Comparison of ENCODE assay signal across 8 cellular contexts in the genomic region with DNA sequence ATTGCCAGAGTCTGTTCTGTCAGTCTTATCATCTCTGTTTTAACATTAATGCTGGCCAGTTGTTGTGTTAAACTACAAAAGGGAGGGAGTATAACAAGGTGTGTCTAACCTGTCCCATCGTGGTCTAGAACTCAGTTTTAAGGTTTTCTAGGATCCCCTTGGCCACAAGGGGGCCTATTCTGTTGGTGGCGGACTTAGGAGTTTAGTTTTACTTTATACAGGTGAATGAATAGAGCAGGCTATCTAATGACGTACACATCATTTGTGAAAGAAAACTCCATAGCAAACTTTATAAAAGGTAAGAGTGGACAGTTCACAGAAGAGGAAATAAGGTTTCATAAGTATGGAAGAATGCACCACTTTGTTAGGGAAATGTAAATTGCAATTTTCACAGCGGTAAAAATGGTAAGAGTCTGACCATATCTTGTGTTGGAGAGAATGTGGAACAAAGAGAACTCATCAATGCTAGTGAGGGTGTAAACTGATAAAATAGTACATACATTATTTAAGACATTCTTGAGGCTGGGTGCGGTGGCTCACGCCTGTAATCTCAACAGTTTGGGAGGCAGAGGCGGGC.
DNase-seq lines count a peak whose midpoint lies in the region; ATAC-seq and TF ChIP-seq lines count a peak whose summit lies in the region.

No MANE protein-coding gene starts in this region.

- DNase-seq in NCI-H82 (lab: John Stamatoyannopoulos, UW) (peak; percentile 60), NCI-H82 treated with DMSO at 0.1 percent for 48 hours (lab: John Stamatoyannopoulos, UW; ENCODE audit: unreplicated experiment) (no peak), NB4 (ENCODE audit: low read depth) (peak; percentile 41), iPS-NIHi11 (ENCODE audit: low spot score) (peak; percentile 31), pons (ENCODE audit: low spot score) (no peak), UCSD-AML1 (lab: John Stamatoyannopoulos, UW; ENCODE audit: unreplicated experiment) (no peak)
- DNase-seq in activated T-cell treated with anti-CD3 and anti-CD28 coated beads, Interleukin-2, amount 50 U/mL, for 48 hours, result peak; percentile 54 to 58

- ATAC-seq in HG03457 (IDR thresholded peaks at IDR 0.05; ENCODE audit: unreplicated experiment), result no peak

- no peak for TF ChIP-seq POLR2A in NB4 (IDR thresholded peaks at IDR 0.05; ENCODE audit: extremely low read depth, insufficient read length)

- H3K4me3 ChIP-seq in NB4 (ENCODE audit: low read depth, low read length), result no peak overlapping the region

- peak; percentile 64 for TF ChIP-seq CTCF in NB4 (IDR thresholded peaks at IDR 0.05; ENCODE audit: low read depth, low read length)

Comparison
In these comparisons a context has a peak if more than half of its experiments do, and no peak if none do; other contexts are left out.
1. DNase-seq: peak in NCI-H82 (single experiment), NB4 (single experiment), activated T-cell treated with anti-CD3 and anti-CD28 coated beads, Interleukin-2, amount 50 U/mL, for 48 hours (2 of 2) and iPS-NIHi11 (single experiment); none in NCI-H82 treated with DMSO at 0.1 percent for 48 hours (single experiment), pons (single experiment) and UCSD-AML1 (single experiment).